Comparison of ENCODE assay signal across 16 cellular contexts in genomic region chrX:22373766-22374165, GRCh38.
DNase-seq lines count a peak whose midpoint lies in the region; ATAC-seq, FAIRE-seq and TF ChIP-seq lines count a peak whose summit lies in the region.
"Had no signal": no experiment of that assay in that cellular context is flagged by ENCODE, and none has a peak within 500 bp of the region (broad histone marks: within the 10 kb centered on the region; RNA-seq: fewer than 3 reads in every experiment).

No MANE protein-coding gene starts in this region.

- H3K79me1 ChIP-seq in H1 (ENCODE audit: low read depth, low read length) = no peaks in the 10 kb centered on the region

- no peak overlapping the region for H3K14ac ChIP-seq in H1 (ENCODE audit: insufficient read length)

- H3K4me1 ChIP-seq in PC-9 (replicated peaks; ENCODE audit: insufficient read depth) (peaks cover 9% of the 10 kb centered on the region; the same call in 1 of the 2 replicates), H1 (replicated peaks in 1 of 4; ENCODE audit: control insufficient read depth in 3 of 4, insufficient read depth in 4 of 4, low read length in 3 of 4) (no peaks in the 10 kb centered on the region), ascending aorta (no peaks in the 10 kb centered on the region)

- CTCF ChIA-PET in PC-9 (lab: Charles Lee) = no interaction called here
- CTCF ChIA-PET in H1 (lab: Charles Lee; ENCODE audit: partially characterized antibody) = no interaction called here

- H3K4me3 ChIP-seq in PC-9 (no peak overlapping the region), H1 (ENCODE audit: extremely low read depth in 1 of 4, insufficient read depth in 2 of 4, low read depth in 3 of 4, low read length in 4 of 4) (no peak overlapping the region), ascending aorta (no peak overlapping the region)
- H3K4me3 ChIP-seq: GM12878, GM23338 had no signal

- no peak overlapping the region for H3K9ac ChIP-seq in H1 (replicated peaks in 1 of 4; ENCODE audit: extremely low read depth in 1 of 4, low read depth in 3 of 4, low read length in 3 of 4)

- POLR2A ChIA-PET in PC-9 (lab: Charles Lee; ENCODE audit: unreplicated experiment) = no interaction called here
- POLR2A ChIA-PET in H1 (lab: Charles Lee; ENCODE audit: partially characterized antibody) = no interaction called here

- TF ChIP-seq EP300 in H1 (IDR thresholded peaks at IDR 0.05; ENCODE audit: borderline replicate concordance in 1 of 2, low read depth in 2 of 2, low read length in 2 of 2) = no peak

- TF ChIP-seq POLR2A in H1 (IDR thresholded peaks at IDR 0.05; ENCODE audit: control extremely low read depth in 1 of 2, low read depth in 2 of 2, low read length in 2 of 2) = no peak

- no peak overlapping the region for H2BK12ac ChIP-seq in H1 (ENCODE audit: low read depth, low read length)

- no peak overlapping the region for H2BK15ac ChIP-seq in H1 (ENCODE audit: low read length)

- H2AK5ac ChIP-seq in H1 (ENCODE audit: low read depth, low read length) = no peak overlapping the region

- TF ChIP-seq RAD21 in H1 (IDR thresholded peaks at IDR 0.05 in 1 of 2, conservative IDR thresholded peaks at IDR 0.05 in 1 of 2; ENCODE audit: low read depth in 2 of 2, low read length in 2 of 2) = no peak

- no peaks in the 10 kb centered on the region for H3K79me2 ChIP-seq in PC-9 (ENCODE audit: low read depth)
- H3K79me2 ChIP-seq in H1 (ENCODE audit: control insufficient read depth in 1 of 2, insufficient read depth in 2 of 2, low read length in 2 of 2) = no peaks in the 10 kb centered on the region

- BruUV-seq in PC-9 (replicated peaks; lab: Mats Ljungman, UMichigan) = no TSS peak

- H3K9me2 ChIP-seq in PC-9 (ENCODE audit: insufficient read depth) = no peaks in the 10 kb centered on the region

- H3K4ac ChIP-seq in H1 (replicated peaks; ENCODE audit: insufficient read length, low read depth, low read length) = no peak overlapping the region

- H3K9me3 ChIP-seq in PC-9 (ENCODE audit: insufficient read depth, low read depth) = no peaks in the 10 kb centered on the region
- H3K9me3 ChIP-seq in H1 (ENCODE audit: insufficient read depth in 2 of 2, low read depth in 1 of 2, low read length in 1 of 2) = no peaks in the 10 kb centered on the region
- no peaks in the 10 kb centered on the region for H3K9me3 ChIP-seq in ascending aorta

- 100% methylated on average over 1 of the region's 1 CpG; no CpG with 5 or more reads in 1 of the 2 experiments for WGBS in H1 (ENCODE audit: extremely low coverage in 1 of 2, insufficient coverage in 1 of 2, insufficient read length in 1 of 2, insufficient replicate concordance in 2 of 2, low coverage in 1 of 2, low lambda C conversion rate in 2 of 2, missing lambda C conversion rate in 1 of 2), 2 experiments

- no peak overlapping the region for H3K56ac ChIP-seq in H1 (replicated peaks; ENCODE audit: insufficient read length, low read depth, low read length)

- H4K20me1 ChIP-seq in PC-9 (ENCODE audit: insufficient read depth) (no peaks in the 10 kb centered on the region), H1 (replicated peaks in 1 of 2; ENCODE audit: control insufficient read depth in 1 of 2, insufficient read depth in 2 of 2, low read length in 2 of 2) (no peaks in the 10 kb centered on the region)

- H4K5ac ChIP-seq in H1 (ENCODE audit: insufficient read length, low read depth, low read length) = no peak overlapping the region

- FAIRE-seq in HTR-8/SVneo (lab: Jason Lieb, UNC) = peak; percentile 23
- peak; percentile 24 for FAIRE-seq in H1 (lab: Jason Lieb, UNC)
- FAIRE-seq: D721Med, GM12878 had no signal

- intact Hi-C loops in PC-9 (cut with micrococcal nuclease; ENCODE audit: unreplicated experiment) (no loop called here), ascending aorta (cut with DNase I) (no loop called here)

- H3K36me3 ChIP-seq in PC-9 (ENCODE audit: low read depth) = no peaks in the 10 kb centered on the region
- no peaks in the 10 kb centered on the region for H3K36me3 ChIP-seq in H1 (ENCODE audit: control insufficient read depth in 2 of 4, insufficient read depth in 4 of 4, low read length in 3 of 4)
- no peaks in the 10 kb centered on the region for H3K36me3 ChIP-seq in ascending aorta

- no peak overlapping the region for H4K8ac ChIP-seq in H1 (ENCODE audit: extremely low read depth, insufficient read depth, low read length)

- no peak overlapping the region for H3K18ac ChIP-seq in H1 (ENCODE audit: extremely low read depth, low read length)

- H3K27me3 ChIP-seq in PC-9 (ENCODE audit: insufficient read depth, low read depth) (no peaks in the 10 kb centered on the region), H1 (replicated peaks in 1 of 4; ENCODE audit: control insufficient read depth in 3 of 4, extremely low read depth in 1 of 4, insufficient read depth in 3 of 4, low read length in 3 of 4) (no peaks in the 10 kb centered on the region), ascending aorta (no peaks in the 10 kb centered on the region)

- H3K4me2 ChIP-seq in PC-9 (no peak overlapping the region), H1 (ENCODE audit: insufficient read depth in 1 of 2, low read depth in 2 of 2, low read length in 2 of 2) (no peak overlapping the region)
- H3K4me2 ChIP-seq: GM23338 had no signal

- H2BK120ac ChIP-seq in H1 (replicated peaks; ENCODE audit: low read depth, low read length) = no peak overlapping the region

- H2BK20ac ChIP-seq in H1 (ENCODE audit: low read length) = no peak overlapping the region

- TF ChIP-seq CTCF in PC-9 (conservative IDR thresholded peaks at IDR 0.05) (no peak), H1 (IDR thresholded peaks at IDR 0.05; ENCODE audit: control extremely low read depth in 1 of 3, insufficient read depth in 1 of 3, low read depth in 1 of 3, low read length in 3 of 3) (no peak), ascending aorta (IDR thresholded peaks at IDR 0.05) (no peak)

- H4K91ac ChIP-seq in H1 (replicated peaks; ENCODE audit: insufficient read length, low read length) = no peak overlapping the region

- H3K27ac ChIP-seq in PC-9 (no peak overlapping the region), H1 (ENCODE audit: low read depth, low read length) (no peak overlapping the region), ascending aorta (no peak overlapping the region)

- DNase-seq in HTR-8/SVneo (ENCODE audit: insufficient read length, low spot score) (no peak), PC-9 (peak in 1 of 2 experiments; percentile 53), H1 (ENCODE audit: low read depth in 1 of 2, low spot score in 2 of 2) (no peak), ascending aorta (ENCODE audit: low spot score in 2 of 2) (no peak), NCI-H2081 treated with DMSO at 0.1 percent for 48 hours (lab: John Stamatoyannopoulos, UW) (no peak)
- DNase-seq: CD8-positive, alpha-beta T cell; COR-L47; DMS153; H9; IMR-90; KBM-7 had no signal

- ATAC-seq in HG02571 (IDR thresholded peaks at IDR 0.05; ENCODE audit: unreplicated experiment) (no peak), HG03196 (IDR thresholded peaks at IDR 0.05; ENCODE audit: unreplicated experiment) (no peak)
- ATAC-seq: CD8-positive, alpha-beta T cell; GM12878; GM23338 had no signal

- no peak overlapping the region for H3K23ac ChIP-seq in H1 (ENCODE audit: insufficient read length)

- H2AFZ ChIP-seq in PC-9 (peak overlapping the region; percentile 27; the same call in 1 of the 2 replicates), H1 (ENCODE audit: low read length) (no peak overlapping the region)
- H2AFZ ChIP-seq: GM23338 had no signal

- no peak overlapping the region for H2BK5ac ChIP-seq in H1 (ENCODE audit: low read depth, low read length)

- no peaks in the 10 kb centered on the region for H3F3A ChIP-seq in PC-9 (ENCODE audit: insufficient read depth, low read depth)

- H3K23me2 ChIP-seq in H1 (ENCODE audit: low read depth, low read length) = no peaks in the 10 kb centered on the region

TF ChIP-seq in H1, 55 proteins besides CTCF, POLR2A, EP300 and RAD21:
- TF ChIP-seq MAX (IDR thresholded peaks at IDR 0.05) = no peak
TF ChIP-seq in H1: peak in this region for 0.
